18 cellular contexts compared by ENCODE assay signal in the genomic region with DNA sequence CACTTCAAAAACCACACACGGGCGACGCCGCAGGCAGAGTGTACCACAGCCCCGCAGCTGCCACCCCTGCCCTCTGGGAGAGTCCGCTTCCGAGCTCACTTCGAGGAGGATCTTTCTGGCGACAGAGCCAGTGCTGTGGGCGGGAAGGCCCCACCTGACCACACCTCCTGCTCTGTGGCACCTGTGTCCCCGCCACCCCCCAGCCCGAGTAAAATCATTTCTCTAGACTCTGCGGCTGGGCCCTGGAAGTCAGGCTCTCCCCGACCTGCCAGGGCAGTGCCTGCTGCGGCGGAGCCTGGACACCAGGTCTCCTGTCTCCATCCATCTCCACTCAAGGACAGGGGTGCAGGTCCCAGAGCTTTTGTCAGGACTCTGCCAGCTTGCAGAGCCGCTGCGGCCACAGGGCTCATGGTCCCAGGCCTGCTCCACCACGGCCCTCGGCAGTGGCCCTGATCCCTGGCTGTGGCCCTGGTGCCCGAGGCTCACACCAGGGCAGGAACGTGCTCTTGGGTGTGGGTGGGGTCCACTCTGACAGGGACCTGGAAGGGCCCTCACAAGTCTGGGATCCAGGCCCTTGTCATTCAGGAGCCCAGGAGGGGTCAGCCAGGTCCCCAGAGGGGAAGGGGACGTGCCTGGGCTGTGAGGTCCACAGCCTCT. TPM values are rescaled to one million over a fixed set of nuclear protein-coding genes. Genes with fewer than 3 reads are reported as not detected.
A peak's percentile ranks its signal among the peaks of the same experiment; 100 is the strongest.
DNase-seq lines count a peak whose midpoint lies in the region; ATAC-seq, FAIRE-seq and TF ChIP-seq lines count a peak whose summit lies in the region.
"Had no signal": no experiment of that assay in that cellular context is flagged by ENCODE, and none has a peak within 500 bp of the region (broad histone marks: within the 10 kb centered on the region; RNA-seq: fewer than 3 reads in every experiment).

No MANE protein-coding gene starts in this region.

- H3K9me1 ChIP-seq in IMR-90 (ENCODE audit: insufficient read depth, low read length) = peaks cover 8% of the 10 kb centered on the region; the same call in 1 of the 2 replicates

- H3K9me3 ChIP-seq in IMR-90 (ENCODE audit: control insufficient read depth, insufficient read depth, low read length) (no peaks in the 10 kb centered on the region), H1 (ENCODE audit: insufficient read depth in 2 of 2, low read depth in 1 of 2, low read length in 1 of 2) (no peaks in the 10 kb centered on the region), colonic mucosa (no peaks in the 10 kb centered on the region)

- intact Hi-C loops in IMR-90 (cut with micrococcal nuclease) = no loop called here
- intact Hi-C loops in colonic mucosa (cut with DNase I) = no loop called here

- H3K27me3 ChIP-seq in H7 (ENCODE audit: control insufficient read depth, insufficient read depth, low read length) (no peaks in the 10 kb centered on the region), IMR-90 (ENCODE audit: control insufficient read depth, insufficient read depth, low read length) (no peaks in the 10 kb centered on the region), H1 (replicated peaks in 1 of 4; ENCODE audit: control insufficient read depth in 3 of 4, extremely low read depth in 1 of 4, insufficient read depth in 3 of 4, low read length in 3 of 4) (no peaks in the 10 kb centered on the region), colonic mucosa (no peaks in the 10 kb centered on the region), mesendoderm (ENCODE audit: insufficient read depth, low read length, poor library complexity) (no peaks in the 10 kb centered on the region)

- no peak for TF ChIP-seq POLR2A in IMR-90 (IDR thresholded peaks at IDR 0.05; ENCODE audit: low read depth, low read length)
- TF ChIP-seq POLR2A in H1 (IDR thresholded peaks at IDR 0.05; ENCODE audit: control extremely low read depth in 1 of 2, low read depth in 2 of 2, low read length in 2 of 2) = no peak

- H3K4me2 ChIP-seq in IMR-90 (ENCODE audit: low read depth, low read length) (no peak overlapping the region), H1 (ENCODE audit: insufficient read depth in 1 of 2, low read depth in 2 of 2, low read length in 2 of 2) (no peak overlapping the region), mesendoderm (ENCODE audit: low read length) (no peak overlapping the region)
- H3K4me2 ChIP-seq: PC-9 had no signal

- no peak overlapping the region for H2BK20ac ChIP-seq in IMR-90 (ENCODE audit: low read depth, low read length)
- H2BK20ac ChIP-seq in H1 (ENCODE audit: low read length) = no peak overlapping the region

- no peak overlapping the region for H2BK12ac ChIP-seq in H1 (ENCODE audit: low read depth, low read length)

- no peak overlapping the region for H3K9ac ChIP-seq in IMR-90 (ENCODE audit: low read depth, low read length)
- no peak overlapping the region for H3K9ac ChIP-seq in H1 (replicated peaks in 1 of 4; ENCODE audit: extremely low read depth in 1 of 4, low read depth in 3 of 4, low read length in 3 of 4)
- H3K9ac ChIP-seq in colonic mucosa (ENCODE audit: low read depth in 2 of 2, low read length in 2 of 2) = no peak overlapping the region
- no peak overlapping the region for H3K9ac ChIP-seq in mesendoderm (ENCODE audit: low read length)

- no peak overlapping the region for H4K5ac ChIP-seq in IMR-90 (ENCODE audit: low read depth, low read length)
- no peak overlapping the region for H4K5ac ChIP-seq in H1 (ENCODE audit: insufficient read length, low read depth, low read length)
- no peak overlapping the region for H4K5ac ChIP-seq in mesendoderm (ENCODE audit: low read length)

- peaks cover 18% of the 10 kb centered on the region for H3K36me3 Mint-ChIP-seq in osteocyte (ENCODE audit: unreplicated experiment)

- H4K8ac ChIP-seq in IMR-90 (ENCODE audit: low read depth in 2 of 2, low read length in 2 of 2) = no peak overlapping the region
- H4K8ac ChIP-seq in H1 (ENCODE audit: extremely low read depth, insufficient read depth, low read length) = no peak overlapping the region
- no peak overlapping the region for H4K8ac ChIP-seq in mesendoderm (ENCODE audit: low read depth, low read length)

- H3K27me3 Mint-ChIP-seq in osteocyte (ENCODE audit: unreplicated experiment) = no peaks in the 10 kb centered on the region
- H3K27me3 Mint-ChIP-seq: CD4-positive, alpha-beta memory T cell had no signal

- peak overlapping the region; percentile 23 for H3K27ac Mint-ChIP-seq in osteocyte (ENCODE audit: unreplicated experiment)
- H3K27ac Mint-ChIP-seq: CD4-positive, alpha-beta memory T cell had no signal

- in situ Hi-C loops in IMR-90 (cut with MboI; ENCODE audit: low sequenced_read_pairs) = loop anchor here (25.0 kb wide), 1 partner anchor 316 kb away; a partner anchor contains a TSS

- H3K4me1 Mint-ChIP-seq in osteocyte (ENCODE audit: unreplicated experiment) = peaks cover 17% of the 10 kb centered on the region

- no peak overlapping the region for H2AK5ac ChIP-seq in IMR-90 (ENCODE audit: low read depth, low read length)
- H2AK5ac ChIP-seq in H1 (ENCODE audit: low read depth, low read length) = no peak overlapping the region
- H2AK5ac ChIP-seq in mesendoderm (ENCODE audit: low read length) = no peak overlapping the region

- H2AFZ ChIP-seq in IMR-90 (replicated peaks; ENCODE audit: low read length, poor library complexity) = peak overlapping the region; percentile 10
- H2AFZ ChIP-seq in H1 (ENCODE audit: low read length) = no peak overlapping the region
- H2AFZ ChIP-seq: PC-9 had no signal

- no peak overlapping the region for H2BK5ac ChIP-seq in IMR-90 (ENCODE audit: low read depth, low read length, poor library complexity, severe bottlenecking)
- H2BK5ac ChIP-seq in H1 (ENCODE audit: low read depth, low read length) = peak overlapping the region; percentile 81; the same call in 1 of the 2 replicates
- no peak overlapping the region for H2BK5ac ChIP-seq in mesendoderm (ENCODE audit: low read length)

- no peak overlapping the region for H3K4me3 Mint-ChIP-seq in osteocyte (ENCODE audit: unreplicated experiment)

- H3K4me1 ChIP-seq in IMR-90 (ENCODE audit: control insufficient read depth, insufficient read depth, low read length) = no peaks in the 10 kb centered on the region
- H3K4me1 ChIP-seq in H1 (replicated peaks in 1 of 4; ENCODE audit: control insufficient read depth in 3 of 4, insufficient read depth in 4 of 4, low read length in 3 of 4) = no peaks in the 10 kb centered on the region; a peak in 1 of 7 replicates
- no peaks in the 10 kb centered on the region for H3K4me1 ChIP-seq in colonic mucosa
- H3K4me1 ChIP-seq in mesendoderm (ENCODE audit: control insufficient read depth, low read depth, low read length) = no peaks in the 10 kb centered on the region

- H3K9me3 Mint-ChIP-seq in osteocyte (ENCODE audit: unreplicated experiment) = no peaks in the 10 kb centered on the region
- H3K9me3 Mint-ChIP-seq: CD4-positive, alpha-beta memory T cell had no signal

- TF ChIP-seq RAD21 in IMR-90 (IDR thresholded peaks at IDR 0.05; ENCODE audit: low read length) (no peak), H1 (IDR thresholded peaks at IDR 0.05 in 1 of 2, conservative IDR thresholded peaks at IDR 0.05 in 1 of 2; ENCODE audit: low read depth in 2 of 2, low read length in 2 of 2) (no peak)

- no peak overlapping the region for H3K4ac ChIP-seq in IMR-90 (ENCODE audit: low read depth, low read length)
- H3K4ac ChIP-seq in H1 (replicated peaks; ENCODE audit: insufficient read length, low read depth, low read length) = no peak overlapping the region
- H3K4ac ChIP-seq in mesendoderm (ENCODE audit: low read depth, low read length) = no peak overlapping the region

- H2BK120ac ChIP-seq in IMR-90 (ENCODE audit: low read depth, low read length) (no peak overlapping the region), H1 (replicated peaks; ENCODE audit: low read depth, low read length) (no peak overlapping the region), mesendoderm (ENCODE audit: low read depth, low read length) (no peak overlapping the region)

- FAIRE-seq in H1 (lab: Jason Lieb, UNC) = no peak

- H3K23me2 ChIP-seq in H1 (ENCODE audit: low read depth, low read length) = no peaks in the 10 kb centered on the region

- H3K27ac ChIP-seq in IMR-90 (ENCODE audit: insufficient read depth, low read length) (no peak overlapping the region), H1 (ENCODE audit: low read depth, low read length) (no peak overlapping the region), colonic mucosa (no peak overlapping the region), mesendoderm (ENCODE audit: low read depth, low read length) (no peak overlapping the region)
- H3K27ac ChIP-seq: PC-9 had no signal

- no peak overlapping the region for H4K91ac ChIP-seq in IMR-90 (ENCODE audit: insufficient read depth, low read depth, low read length)
- H4K91ac ChIP-seq in H1 (replicated peaks; ENCODE audit: insufficient read length, low read length) = no peak overlapping the region

- CTCF ChIA-PET in IMR-90 (lab: Yijun Ruan, JAX) (no interaction called here), H1 (lab: Charles Lee; ENCODE audit: partially characterized antibody) (no interaction called here)

- no peak for TF ChIP-seq EP300 in H1 (IDR thresholded peaks at IDR 0.05; ENCODE audit: borderline replicate concordance in 1 of 2, low read depth in 2 of 2, low read length in 2 of 2)

- H3K23ac ChIP-seq in IMR-90 (ENCODE audit: low read depth, low read length) = no peak overlapping the region
- H3K23ac ChIP-seq in H1 (ENCODE audit: insufficient read length) = no peak overlapping the region
- H3K23ac ChIP-seq in mesendoderm (ENCODE audit: low read length) = no peak overlapping the region

- H3K56ac ChIP-seq in IMR-90 (ENCODE audit: extremely low read depth, insufficient read depth, low read length) (no peak overlapping the region), H1 (replicated peaks; ENCODE audit: insufficient read length, low read depth, low read length) (no peak overlapping the region), mesendoderm (ENCODE audit: low read length) (no peak overlapping the region)

- BruUV-seq in IMR-90 (replicated peaks; lab: Mats Ljungman, UMichigan) = no TSS peak

- peaks cover 0 to 8% of the 10 kb centered on the region in 2 experiments; a peak in 1 of 4 replicates for H3K79me1 ChIP-seq in IMR-90 (ENCODE audit: low read depth in 1 of 2, low read length in 2 of 2)
- H3K79me1 ChIP-seq in H1 (ENCODE audit: low read depth, low read length) = peaks cover 6% of the 10 kb centered on the region; the same call in 1 of the 2 replicates
- H3K79me1 ChIP-seq in mesendoderm (ENCODE audit: low read length) = peaks cover 1% of the 10 kb centered on the region

- TF ChIP-seq CTCF in IMR-90 (conservative IDR thresholded peaks at IDR 0.05; ENCODE audit: low read depth, low read length) (no peak), H1 (IDR thresholded peaks at IDR 0.05; ENCODE audit: control extremely low read depth in 1 of 3, insufficient read depth in 1 of 3, low read depth in 1 of 3, low read length in 3 of 3) (no peak), osteocyte (IDR thresholded peaks at IDR 0.05) (no peak), colonic mucosa (IDR thresholded peaks at IDR 0.05) (no peak)

- DNase-seq in H7 (peak; percentile 58), IMR-90 (no peak), H1 (ENCODE audit: low read depth in 1 of 2, low spot score in 2 of 2) (no peak), osteocyte (ENCODE audit: extremely low spot score, unreplicated experiment) (no peak), colonic mucosa (no peak), mesendoderm (no peak)
- DNase-seq: ACHN; AML-193; Calu3; CD4-positive, alpha-beta memory T cell; DMS53; MV-4-11; NCI-H1417; NCI-H2029; NCI-H510A treated with DMSO at 0.1 percent for 48 hours; NCI-H82; PC-9 had no signal

- H3K4me3 ChIP-seq in H7 (ENCODE audit: insufficient read depth, low read depth, low read length) (no peak overlapping the region), IMR-90 (ENCODE audit: insufficient read depth, low read depth, low read length) (no peak overlapping the region), H1 (ENCODE audit: extremely low read depth in 1 of 4, insufficient read depth in 2 of 4, low read depth in 3 of 4, low read length in 4 of 4) (no peak overlapping the region), colonic mucosa (no peak overlapping the region), mesendoderm (ENCODE audit: low read length) (no peak overlapping the region)
- H3K4me3 ChIP-seq: PC-9 had no signal

- H2AK9ac ChIP-seq in IMR-90 (replicated peaks; ENCODE audit: low read depth, low read length, poor library complexity) = no peak overlapping the region

- WGBS in IMR-90 (ENCODE audit: extremely low coverage in 2 of 2, insufficient read length in 1 of 2), 2 experiments = 100% methylated on average over 5 of the region's 23 CpGs; no CpG with 5 or more reads in 1 of the 2 experiments
- 89% methylated on average over 22 of the region's 23 CpGs; no CpG with 5 or more reads in 1 of the 2 experiments for WGBS in H1 (ENCODE audit: extremely low coverage in 1 of 2, insufficient coverage in 1 of 2, insufficient read length in 1 of 2, insufficient replicate concordance in 2 of 2, low coverage in 1 of 2, low lambda C conversion rate in 2 of 2, missing lambda C conversion rate in 1 of 2), 2 experiments
- whole genome bisulfite sequencing in mesendoderm (ENCODE audit: extremely low coverage, insufficient coverage, low lambda C conversion rate) = no CpG with 5 or more reads among the region's 23 CpGs

- peaks cover 5% of the 10 kb centered on the region for H3K36me3 ChIP-seq in H7 (replicated peaks; ENCODE audit: control insufficient read depth, insufficient read depth, low read length)
- peaks cover 24% of the 10 kb centered on the region for H3K36me3 ChIP-seq in IMR-90 (ENCODE audit: control insufficient read depth, insufficient read depth, low read length)
- peaks cover 3 to 14% (median 5%) of the 10 kb centered on the region in 4 experiments; a peak in 5 of 8 replicates for H3K36me3 ChIP-seq in H1 (ENCODE audit: control insufficient read depth in 2 of 4, insufficient read depth in 4 of 4, low read length in 3 of 4)
- H3K36me3 ChIP-seq in colonic mucosa = peaks cover 5% of the 10 kb centered on the region
- no peaks in the 10 kb centered on the region for H3K36me3 ChIP-seq in mesendoderm (ENCODE audit: control insufficient read depth, insufficient read depth, low read length)

- H4K20me1 ChIP-seq in IMR-90 (ENCODE audit: insufficient read depth, low read length) = peaks cover 8% of the 10 kb centered on the region
- H4K20me1 ChIP-seq in H1 (replicated peaks in 1 of 2; ENCODE audit: control insufficient read depth in 1 of 2, insufficient read depth in 2 of 2, low read length in 2 of 2) = peaks cover 2 to 15% of the 10 kb centered on the region in 2 experiments

- ATAC-seq in IMR-90 (ENCODE audit: low read depth) (no peak), GM19467 (IDR thresholded peaks at IDR 0.05; ENCODE audit: unreplicated experiment) (no peak)

- dilution Hi-C loops in IMR-90 (cut with HindIII; ENCODE audit: low sequenced_read_pairs, unreplicated experiment) = no loop called here

- H3K79me2 ChIP-seq in H1 (ENCODE audit: control insufficient read depth in 1 of 2, insufficient read depth in 2 of 2, low read length in 2 of 2) (no peaks in the 10 kb centered on the region), mesendoderm (ENCODE audit: control insufficient read depth, insufficient read depth, low read length) (no peaks in the 10 kb centered on the region)

- H3K14ac ChIP-seq in IMR-90 (replicated peaks; ENCODE audit: low read depth, low read length) (no peak overlapping the region), H1 (ENCODE audit: insufficient read length) (no peak overlapping the region)

- H2BK15ac ChIP-seq in IMR-90 (ENCODE audit: low read depth, low read length) (no peak overlapping the region), H1 (ENCODE audit: low read length) (no peak overlapping the region), mesendoderm (replicated peaks; ENCODE audit: low read depth) (no peak overlapping the region)

- POLR2A ChIA-PET in IMR-90 (lab: Charles Lee; ENCODE audit: unreplicated experiment) (no interaction called here), H1 (lab: Charles Lee; ENCODE audit: partially characterized antibody) (interaction anchor here (1.4 kb wide), 1 partner anchor 103 kb away, joined by 3 read pairs; no protein-coding TSS in a partner anchor)

- H3K18ac ChIP-seq in IMR-90 (ENCODE audit: low read depth, low read length) (no peak overlapping the region), H1 (ENCODE audit: extremely low read depth, low read length) (no peak overlapping the region), mesendoderm (ENCODE audit: low read length) (no peak overlapping the region)

RNA-seq across cellular contexts. Expression of gene CAMSAP1, which starts 20.9 kb away (rescaled TPM):
- total RNA-seq in H7 (2014; rRNA removed; shearing (Covaris generic)) = 26.3 and 34.6 TPM in 2 replicates
- 19.5 and 21.1 TPM in 2 replicates for total RNA-seq in IMR-90 (2012; rRNA removed)
- polyA plus RNA-seq in IMR-90 (2012; rRNA removed) = 8.2 and 8.6 TPM in 2 replicates
- 5.5 and 9.6 TPM in 2 replicates for polyA plus RNA-seq in IMR-90 (2012; cell fraction: cytosol; rRNA removed)
- 8.9 and 9.8 TPM in 2 replicates for polyA plus RNA-seq in IMR-90 (2012; cell fraction: nucleus; rRNA removed; ENCODE audit: low replicate concordance)
- 43.1 and 44.0 TPM in 2 replicates for total RNA-seq in H1 (2021; fragmentation: NEBNext Ultra II Directional; extraction: Animal tissue kit (Norgen Biotek cat#: 25700))
- 13.4 and 14.4 TPM in 2 replicates for polyA plus RNA-seq in H1 (2011; rRNA removed)
- 10.7 TPM for polyA plus RNA-seq in H1 (2011; cell fraction: cytosol; rRNA removed)
- 29.4 TPM for polyA plus RNA-seq in H1 (2011; cell fraction: nucleus; rRNA removed)
- polyA plus RNA-seq in H1 (2012, experiment 1 of 2) = 18.7 to 25.2 TPM (median 22.4 TPM) in 4 replicates
- polyA plus RNA-seq in H1 (2012, experiment 2 of 2) = 5.8 TPM
- polyA plus RNA-seq in H1 (2013, experiment 1 of 2) = 19.1 TPM
- 17.7 TPM for polyA plus RNA-seq in H1 (2013, experiment 2 of 2)
- 29.0 and 30.8 TPM in 2 replicates for polyA minus RNA-seq in H1 (2011; rRNA and poly(A)+ RNA removed)
- polyA minus RNA-seq in H1 (2011; cell fraction: cytosol; rRNA and poly(A)+ RNA removed) = 64.3 TPM
- polyA minus RNA-seq in H1 (2011; cell fraction: nucleus; rRNA and poly(A)+ RNA removed) = 31.5 TPM
- 34.4 and 37.1 TPM in 2 replicates for total RNA-seq in osteocyte
- 10 to 100 TPM; 14.0 to 14.4 TPM for total RNA-seq in colonic mucosa
- polyA plus RNA-seq in mesendoderm (2013, experiment 1 of 2) = 24.8 TPM
- polyA plus RNA-seq in mesendoderm (2013, experiment 2 of 2) = 24.2 TPM

RNA-seq across cellular contexts. Expression of gene UBAC1, which starts 33.0 kb away (rescaled TPM):
- total RNA-seq in H7 (2014; rRNA removed; shearing (Covaris generic)) = 74.6 and 77.0 TPM in 2 replicates
- total RNA-seq in IMR-90 (2012; rRNA removed) (25.3 and 33.6 TPM in 2 replicates), osteocyte (38.9 and 41.9 TPM in 2 replicates), colonic mucosa (10 to 100 TPM; 54.9 to 66.5 TPM)
- polyA plus RNA-seq in IMR-90 (2012; rRNA removed) (33.9 and 36.4 TPM in 2 replicates), H1 (2011; rRNA removed) (85.2 and 105 TPM in 2 replicates)
- polyA plus RNA-seq in IMR-90 (2012; cell fraction: cytosol; rRNA removed) = 38.7 and 47.1 TPM in 2 replicates
- 63.9 and 70.8 TPM in 2 replicates for polyA plus RNA-seq in IMR-90 (2012; cell fraction: nucleus; rRNA removed; ENCODE audit: low replicate concordance)
- 59.3 and 63.1 TPM in 2 replicates for total RNA-seq in H1 (2021; fragmentation: NEBNext Ultra II Directional; extraction: Animal tissue kit (Norgen Biotek cat#: 25700))
- 74.8 TPM for polyA plus RNA-seq in H1 (2011; cell fraction: cytosol; rRNA removed)
- polyA plus RNA-seq in H1 (2011; cell fraction: nucleus; rRNA removed) = 68.0 TPM
- 40.4 to 56.7 TPM (median 50.5 TPM) in 4 replicates for polyA plus RNA-seq in H1 (2012, experiment 1 of 2)
- polyA plus RNA-seq in H1 (2012, experiment 2 of 2) = 65.3 TPM
- polyA plus RNA-seq in H1 (2013, experiment 1 of 2) = 51.1 TPM
- 54.0 TPM for polyA plus RNA-seq in H1 (2013, experiment 2 of 2)
- polyA minus RNA-seq in H1 (2011; rRNA and poly(A)+ RNA removed) = 21.6 and 41.3 TPM in 2 replicates
- polyA minus RNA-seq in H1 (2011; cell fraction: cytosol; rRNA and poly(A)+ RNA removed) = 26.6 TPM
- 19.2 TPM for polyA minus RNA-seq in H1 (2011; cell fraction: nucleus; rRNA and poly(A)+ RNA removed)
- polyA plus RNA-seq in mesendoderm (2013, experiment 1 of 2) = 43.4 TPM
- polyA plus RNA-seq in mesendoderm (2013, experiment 2 of 2) = 42.5 TPM
